In genomic region chr7:149625947-149626392, GRCh38 we compare ENCODE assay signal across 11 cellular contexts.
A peak's percentile ranks its signal among the peaks of the same experiment; 100 is the strongest.
DNase-seq lines count a peak whose midpoint lies in the region; ATAC-seq, FAIRE-seq and TF ChIP-seq lines count a peak whose summit lies in the region.
"Had no signal": no experiment of that assay in that cellular context is flagged by ENCODE, and none has a peak within 500 bp of the region (broad histone marks: within the 10 kb centered on the region; RNA-seq: fewer than 3 reads in every experiment).

No MANE protein-coding gene starts in this region.

- H3K36me3 Mint-ChIP-seq in GM23338 (ENCODE audit: low read depth) = peaks cover 6% of the 10 kb centered on the region

- H3K27ac Mint-ChIP-seq in GM23338 = no peak overlapping the region

- no peaks in the 10 kb centered on the region for H3K9me3 Mint-ChIP-seq in GM23338

- in situ Hi-C loops in K562 (cut with MboI) = no loop called here

- H2AFZ ChIP-seq in GM23338 (no peak overlapping the region; the same call in 1 of the 2 replicates), K562 (ENCODE audit: low read depth, low read length) (peak overlapping the region; percentile 95), neural cell (ENCODE audit: low read depth, low read length) (no peak overlapping the region)

- TF ChIP-seq CTCF in BJ (IDR thresholded peaks at IDR 0.05; ENCODE audit: insufficient read depth, low read depth, low read length) (no peak), GM23338 (conservative IDR thresholded peaks at IDR 0.05; ENCODE audit: low read depth in 2 of 2) (no peak), K562 (IDR thresholded peaks at IDR 0.05 in 2 of 3, conservative IDR thresholded peaks at IDR 0.05 in 1 of 3; ENCODE audit: insufficient read depth in 2 of 3, low read depth in 1 of 3, low read length in 3 of 3) (no peak), neural cell (IDR thresholded peaks at IDR 0.05; ENCODE audit: poor library complexity, severe bottlenecking) (no peak)

- H3K27ac ChIP-seq in GM23338 (ENCODE audit: low read depth) (no peak overlapping the region), K562 (ENCODE audit: extremely low read depth, low read depth, low read length) (no peak overlapping the region), neural cell (ENCODE audit: low read length) (no peak overlapping the region)
- H3K27ac ChIP-seq: KMS-11 had no signal

- peaks cover 10% of the 10 kb centered on the region for H3K9me1 ChIP-seq in K562 (ENCODE audit: control insufficient read depth, insufficient read depth, low read length)

- H3K27me3 ChIP-seq in BJ (ENCODE audit: control insufficient read depth, insufficient read depth, low read length) (peaks cover 2% of the 10 kb centered on the region; the same call in 1 of the 2 replicates), GM23338 (ENCODE audit: insufficient read depth) (no peaks in the 10 kb centered on the region), K562 (ENCODE audit: control insufficient read depth in 2 of 2, insufficient read depth in 2 of 2, low read length in 2 of 2) (peaks cover 4 to 10% of the 10 kb centered on the region in 2 experiments; a peak in 3 of 5 replicates), neural cell (ENCODE audit: insufficient read depth, low read depth, low read length) (peaks cover 3% of the 10 kb centered on the region)
- H3K27me3 ChIP-seq: upper lobe of right lung had no signal

- H3K4me1 ChIP-seq in GM23338 (ENCODE audit: insufficient read depth) (peaks cover 4% of the 10 kb centered on the region; the same call in 1 of the 2 replicates), K562 (replicated peaks in 1 of 2; ENCODE audit: control insufficient read depth in 2 of 2, insufficient read depth in 2 of 2, low read length in 2 of 2) (peaks cover 20 to 22% of the 10 kb centered on the region in 2 experiments)

- CTCF ChIA-PET in BJ (lab: Yijun Ruan, JAX) = interaction anchor here (0.7 to 3.1 kb wide), 12 partner anchors 16 to 479 kb away, joined by 3 to 15 read pairs (median 4); partner anchors contain the start of gene ZNF398
- CTCF ChIA-PET in K562 (lab: Yijun Ruan, JAX; ENCODE audit: low intra/inter-chr PET ratio) = interaction anchor here (0.6 to 2.4 kb wide), 5 partner anchors 70 to 316 kb away, joined by 3 to 9 read pairs (median 3); no protein-coding TSS in a partner anchor

- DNase-seq in BJ (ENCODE audit: low read depth) (peak; percentile 64), GM23338 (ENCODE audit: low spot score) (no peak), K562 (ENCODE audit: extremely low read depth in 1 of 4, low spot score in 3 of 4) (no peak), GM19239 (ENCODE audit: insufficient read length, low spot score) (no peak), NCI-H1105 treated with DMSO at 0.1 percent for 48 hours (lab: John Stamatoyannopoulos, UW) (no peak)

- FAIRE-seq in K562 (lab: Jason Lieb, UNC) (no peak), GM19239 (lab: Jason Lieb, UNC) (no peak)

- H3K4me1 Mint-ChIP-seq in GM23338 = peaks cover 12% of the 10 kb centered on the region

- ATAC-seq in GM23338 (no peak), K562 (no peak), GM21717 (IDR thresholded peaks at IDR 0.05; ENCODE audit: unreplicated experiment) (no peak), GM21786 (IDR thresholded peaks at IDR 0.05; ENCODE audit: unreplicated experiment) (no peak)

- H3K79me2 ChIP-seq in GM23338 (replicated peaks; ENCODE audit: insufficient read depth) (peaks cover 24% of the 10 kb centered on the region), K562 (ENCODE audit: control insufficient read depth, insufficient read depth, low read length) (peaks cover 30% of the 10 kb centered on the region), neural cell (replicated peaks; ENCODE audit: insufficient read depth, low read length) (peaks cover 21% of the 10 kb centered on the region)

- no TSS peak for BruUV-seq in K562 (replicated peaks; lab: Mats Ljungman, UMichigan)

- 55% methylated on average over 7 of the region's 7 CpGs for WGBS in K562 (ENCODE audit: insufficient coverage, low coverage, missing lambda C conversion rate)

- H3K4me3 Mint-ChIP-seq in GM23338 = peak overlapping the region; percentile 84; the same call in 2 of the 3 replicates

- no peak for TF ChIP-seq EP300 in K562 (IDR thresholded peaks at IDR 0.05; ENCODE audit: low read length)
- no peak for TF ChIP-seq EP300 in neural cell (conservative IDR thresholded peaks at IDR 0.05; ENCODE audit: poor library complexity, severe bottlenecking)

- H3K9me2 ChIP-seq in GM23338 (ENCODE audit: insufficient read depth) (no peaks in the 10 kb centered on the region), neural cell (ENCODE audit: insufficient read depth, low read length) (no peaks in the 10 kb centered on the region)

- H3K9me3 ChIP-seq in K562 (replicated peaks; ENCODE audit: control insufficient read depth, insufficient read depth, low read depth, low read length) (no peaks in the 10 kb centered on the region), neural cell (ENCODE audit: low read length) (no peaks in the 10 kb centered on the region)
- H3K9me3 ChIP-seq: SJSA1, upper lobe of right lung had no signal

- 0 out of 2 replicates have a peak overlapping the region, but pooled peaks have one; percentile 1 for H3K4me3 ChIP-seq in BJ (ENCODE audit: low read depth, low read length)
- H3K4me3 ChIP-seq in GM23338 = no peak overlapping the region
- no peak overlapping the region for H3K4me3 ChIP-seq in K562
- H3K4me3 ChIP-seq in neural cell (ENCODE audit: low read length) = no peak overlapping the region

- no peak for TF ChIP-seq POLR2A in K562 (conservative IDR thresholded peaks at IDR 0.05)

- H3K9ac ChIP-seq in K562 (ENCODE audit: insufficient read depth in 1 of 2, low read depth in 2 of 2, low read length in 2 of 2) (no peak overlapping the region), neural cell (ENCODE audit: low read length) (no peak overlapping the region)
- H3K9ac ChIP-seq: KMS-11 had no signal

- intact Hi-C loops in K562 (cut with micrococcal nuclease) = loop anchor here (10.0 kb wide), 1 partner anchor 201 kb away; no protein-coding TSS in a partner anchor

- H3F3A ChIP-seq in GM23338 (replicated peaks; ENCODE audit: low read depth) (no peaks in the 10 kb centered on the region), neural cell (ENCODE audit: insufficient read depth, low read length, poor library complexity, severe bottlenecking) (no peaks in the 10 kb centered on the region)

- H4K20me1 ChIP-seq in GM23338 (replicated peaks; ENCODE audit: insufficient read depth) (peaks cover 12% of the 10 kb centered on the region), K562 (replicated peaks; ENCODE audit: control insufficient read depth, insufficient read depth, low read length) (peaks cover 17% of the 10 kb centered on the region), neural cell (ENCODE audit: insufficient read depth) (no peaks in the 10 kb centered on the region)

- no peak for TF ChIP-seq RAD21 in K562 (CRISPR knock-in tag; conservative IDR thresholded peaks at IDR 0.05 in 1 of 2, IDR thresholded peaks at IDR 0.05 in 1 of 2)
- no peak for TF ChIP-seq RAD21 in neural cell (conservative IDR thresholded peaks at IDR 0.05)

- H3K4me2 ChIP-seq in GM23338 (peak overlapping the region; percentile 78; the same call in 1 of the 2 replicates), K562 (ENCODE audit: insufficient read depth, low read length) (peak overlapping the region; percentile 25), neural cell (ENCODE audit: low read length) (no peak overlapping the region)

- POLR2A ChIA-PET in BJ (lab: Charles Lee) = interaction anchor here (0.6 to 1.0 kb wide), 2 partner anchors 91 to 130 kb away, joined by 3 read pairs; no protein-coding TSS in a partner anchor
- POLR2A ChIA-PET in K562 (lab: Yijun Ruan, JAX) = interaction anchor here (0.5 to 1.6 kb wide), 9 partner anchors 8 to 264 kb away, joined by 3 to 5 read pairs (median 3); partner anchors contain the start of gene ZNF862

- peaks cover 13% of the 10 kb centered on the region for H3K27me3 Mint-ChIP-seq in GM23338 (ENCODE audit: insufficient read depth, low read depth, poor library complexity)

- H3K36me3 ChIP-seq in BJ (ENCODE audit: control insufficient read depth, insufficient read depth, low read length) = peaks cover 1% of the 10 kb centered on the region
- H3K36me3 ChIP-seq in GM23338 (ENCODE audit: insufficient read depth) = no peaks in the 10 kb centered on the region
- H3K36me3 ChIP-seq in K562 (ENCODE audit: control insufficient read depth, insufficient read depth, low read length) = peaks cover 19% of the 10 kb centered on the region; the same call in 2 of the 3 replicates
- H3K36me3 ChIP-seq in neural cell (ENCODE audit: insufficient read depth, low read length) = no peaks in the 10 kb centered on the region

TF ChIP-seq in GM23338, 12 proteins besides CTCF, POLR2A, EP300 and RAD21 (continues in another document):
- no peak for TF ChIP-seq ZNF331 (CRISPR knock-in tag; IDR thresholded peaks at IDR 0.05; ENCODE audit: low read depth)

TF ChIP-seq in K562, 482 proteins besides CTCF, POLR2A, EP300 and RAD21 (continues in another document):
- no peak for TF ChIP-seq CEBPB (tag; IDR thresholded peaks at IDR 0.05)

TF ChIP-seq in neural cell, 6 proteins besides CTCF, POLR2A, EP300 and RAD21 (continues in another document):
- no peak for TF ChIP-seq EZH2 (IDR thresholded peaks at IDR 0.05; ENCODE audit: borderline replicate concordance, insufficient read depth, low read length, poor library complexity, severe bottlenecking)
- TF ChIP-seq MXI1 (conservative IDR thresholded peaks at IDR 0.05; ENCODE audit: poor library complexity, severe bottlenecking) = no peak
- TF ChIP-seq TAF1 (IDR thresholded peaks at IDR 0.05; ENCODE audit: low read depth) = no peak
- no peak for TF ChIP-seq REST (IDR thresholded peaks at IDR 0.05; ENCODE audit: borderline replicate concordance)
